8 cellular contexts compared by ENCODE assay signal in the genomic region with DNA sequence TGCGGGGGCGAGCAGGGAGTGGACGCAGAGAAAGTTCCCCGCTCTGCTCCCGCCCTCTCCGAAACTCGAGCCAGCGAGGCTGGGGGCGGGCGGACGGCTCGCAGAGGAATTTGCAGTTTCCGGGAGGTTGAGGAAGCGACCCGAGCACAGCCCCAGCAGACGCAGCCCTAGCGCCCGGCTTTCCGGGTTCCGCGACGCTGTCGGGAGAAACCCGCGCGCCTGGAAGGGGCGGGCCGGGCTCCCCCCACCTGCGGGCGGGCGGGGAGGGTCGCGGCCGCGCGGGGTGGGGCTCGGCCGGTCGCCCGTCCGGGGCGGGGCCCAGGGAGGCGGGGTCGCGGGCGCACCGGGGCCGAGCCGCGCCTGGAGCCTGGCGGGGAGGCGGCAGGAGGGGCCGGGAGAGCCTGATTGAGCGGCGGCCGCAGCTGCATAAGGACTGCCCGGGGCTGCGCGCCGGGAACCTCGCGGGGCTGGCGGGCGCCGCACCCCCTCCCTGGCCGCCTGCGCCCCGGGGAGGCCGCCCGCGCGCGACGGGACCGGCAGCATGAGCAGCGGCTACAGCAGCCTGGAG. TPM values are rescaled to one million over a fixed set of nuclear protein-coding genes. Genes with fewer than 3 reads are reported as not detected.
DNase-seq lines count a peak whose midpoint lies in the region; ATAC-seq lines count a peak whose summit lies in the region.

Gene RASSF3 (plus strand): TSS at position 404 of the 568 bp plus-strand sequence. CDS start 138 bp downstream, at position 542.

- H4K5ac ChIP-seq in mesendoderm (ENCODE audit: low read length): no peak within 1 kb of the TSS

- no peaks in the 10 kb centered on the region for H3K27me3 ChIP-seq in effector memory CD4-positive, alpha-beta T cell (replicated peaks; ENCODE audit: control insufficient read depth, insufficient read depth, low read length, poor library complexity, severe bottlenecking)
- no peaks in the 10 kb centered on the region for H3K27me3 ChIP-seq in mesendoderm (ENCODE audit: insufficient read depth, low read length, poor library complexity)

- H2BK120ac ChIP-seq in mesendoderm (ENCODE audit: low read depth, low read length): peak within 1 kb of the TSS; percentile 94

- H3K18ac ChIP-seq in mesendoderm (ENCODE audit: low read length): peak within 1 kb of the TSS; percentile 98

- peak within 1 kb of the TSS; percentile 88 for H3K9ac ChIP-seq in mesendoderm (ENCODE audit: low read length)

- peak within 1 kb of the TSS; percentile 78 for H4K8ac ChIP-seq in mesendoderm (ENCODE audit: low read depth, low read length)

- no peaks in the 10 kb centered on the region for H3K9me3 ChIP-seq in effector memory CD4-positive, alpha-beta T cell (ENCODE audit: control insufficient read depth, low read length)

- peak within 1 kb of the TSS; percentile 97 for H3K56ac ChIP-seq in mesendoderm (ENCODE audit: low read length)

- H3K23ac ChIP-seq in mesendoderm (ENCODE audit: low read length): peak within 1 kb of the TSS; percentile 53

- H3K4ac ChIP-seq in mesendoderm (ENCODE audit: low read depth, low read length): peak within 1 kb of the TSS; percentile 93

- H3K36me3 ChIP-seq in effector memory CD4-positive, alpha-beta T cell (ENCODE audit: control insufficient read depth, insufficient read depth, low read length): peaks cover 1% of the 10 kb centered on the region
- H3K36me3 ChIP-seq in mesendoderm (ENCODE audit: control insufficient read depth, insufficient read depth, low read length): no peaks in the 10 kb centered on the region

- ATAC-seq in GM18517 (IDR thresholded peaks at IDR 0.05; ENCODE audit: unreplicated experiment): peak; percentile 42
- peak; percentile 55 for ATAC-seq in HG03039 (IDR thresholded peaks at IDR 0.05; ENCODE audit: unreplicated experiment)

- no CpG with 5 or more reads among the region's 76 CpGs for WGBS in mesendoderm (ENCODE audit: extremely low coverage, insufficient coverage, low lambda C conversion rate)

- H3K4me3 ChIP-seq in effector memory CD4-positive, alpha-beta T cell (ENCODE audit: insufficient read depth, low read depth, low read length, poor library complexity, severe bottlenecking): peak within 1 kb of the TSS; percentile 87
- peak within 1 kb of the TSS; percentile 78 for H3K4me3 ChIP-seq in mesendoderm (ENCODE audit: low read length)

- peak within 1 kb of the TSS; percentile 82 for H3K27ac ChIP-seq in effector memory CD4-positive, alpha-beta T cell (ENCODE audit: insufficient read depth, low read length, poor library complexity, severe bottlenecking)
- peak within 1 kb of the TSS; percentile 99 for H3K27ac ChIP-seq in mesendoderm (ENCODE audit: low read depth, low read length)

- DNase-seq in A172 (ENCODE audit: low spot score) (no peak), NCI-H748 (lab: John Stamatoyannopoulos, UW; ENCODE audit: unreplicated experiment) (peak; percentile 81), mesendoderm (peak; percentile 90)
- DNase-seq in activated CD8-positive, alpha-beta memory T cell treated with anti-CD3 and anti-CD28 coated beads for 1 hour (ENCODE audit: extremely low read depth in 1 of 2, low read depth in 1 of 2): peak; percentile 26 to 66
- peak; percentile 68 to 76 (median 72) for DNase-seq in effector memory CD4-positive, alpha-beta T cell
- DNase-seq in stimulated activated CD8-positive, alpha-beta memory T cell treated with anti-CD3 and anti-CD28 coated beads, Interleukin-2, amount 100 ng/mL, for 1 hour (ENCODE audit: low read depth in 2 of 2): peak; percentile 54

- peaks cover 17% of the 10 kb centered on the region for H3K4me1 ChIP-seq in effector memory CD4-positive, alpha-beta T cell (ENCODE audit: control insufficient read depth, insufficient read depth, low read length, poor library complexity, severe bottlenecking)
- no peaks in the 10 kb centered on the region for H3K4me1 ChIP-seq in mesendoderm (ENCODE audit: control insufficient read depth, low read depth, low read length)

- H2AK5ac ChIP-seq in mesendoderm (ENCODE audit: low read length): no peak within 1 kb of the TSS

- peak within 1 kb of the TSS; percentile 74 for H2BK5ac ChIP-seq in mesendoderm (ENCODE audit: low read length)

- peak within 1 kb of the TSS; percentile 95 for H3K4me2 ChIP-seq in mesendoderm (ENCODE audit: low read length)

- H3K79me1 ChIP-seq in mesendoderm (ENCODE audit: low read length): peaks cover 5% of the 10 kb centered on the region

- H2BK15ac ChIP-seq in mesendoderm (replicated peaks; ENCODE audit: low read depth): no peak within 1 kb of the TSS

- peaks cover 31% of the 10 kb centered on the region for H3K79me2 ChIP-seq in mesendoderm (ENCODE audit: control insufficient read depth, insufficient read depth, low read length)

RNA-seq across cellular contexts. Expression of gene RASSF3, which starts in this region (rescaled TPM):
- 21.4 and 23.0 TPM in 2 replicates for total RNA-seq in A172 (2014; rRNA removed; shearing (Covaris generic))
- polyA plus RNA-seq in mesendoderm (2013, experiment 1 of 2): 25.6 TPM
- polyA plus RNA-seq in mesendoderm (2013, experiment 2 of 2): 25.2 TPM
